In genomic region chr1:181284978-181285377, GRCh38 we compare ENCODE assay signal across 24 cellular contexts.
"Had no signal": no experiment of that assay in that cellular context is flagged by ENCODE, and none has a peak within 500 bp of the region (broad histone marks: within the 10 kb centered on the region; RNA-seq: fewer than 3 reads in every experiment).

No MANE protein-coding gene starts in this region.

- H3K4me3 Mint-ChIP-seq: mesothelial cell of epicardium; naive B cell; natural killer cell; stimulated activated naive B cell treated with anti-CD40 and anti-IgM and Interleukin-4, amounts not matched to agents 10 μg/mL and 1 μg/mL and 100 μg/mL, for 72 hours had no signal

- DNase-seq: islet precursor cell; left ventricle myocardium inferior; mesendoderm; naive B cell; natural killer cell; ovary; stimulated activated CD4-positive, alpha-beta T cell treated with anti-CD3 and anti-CD28 coated beads, Interleukin-12 subunit alpha, Interleukin-12 subunit beta, amount 100 ng/mL, for 4 hours; stimulated activated CD4-positive, alpha-beta T cell treated with anti-CD3 and anti-CD28 coated beads, Interleukin-15, amount 100 ng/mL, for 24 hours; stimulated activated CD4-positive, alpha-beta T cell treated with anti-CD3 and anti-CD28 coated beads, Interleukin-2, amount 100 ng/mL, for 24 hours; stimulated activated CD4-positive, alpha-beta T cell treated with anti-CD3 and anti-CD28 coated beads, Interleukin-4, amount 100 ng/mL, for 1 hour; stimulated activated naive B cell treated with anti-CD40 and anti-IgM and Interleukin-4, amounts not matched to agents 10 μg/mL and 1 μg/mL and 100 μg/mL, for 72 hours; stimulated activated naive CD8-positive, alpha-beta T cell treated with anti-CD3 and anti-CD28 coated beads, Interleukin-15, Interleukin-2, amounts not matched to agents 100 U/mL and 50 U/mL, for 24 hours; stomach; testis; thyroid gland; transverse colon; upper lobe of left lung had no signal

- H3K4me1 Mint-ChIP-seq: mesothelial cell of epicardium; naive B cell; natural killer cell; stimulated activated naive B cell treated with anti-CD40 and anti-IgM and Interleukin-4, amounts not matched to agents 10 μg/mL and 1 μg/mL and 100 μg/mL, for 72 hours had no signal

- H3K4me3 ChIP-seq: left ventricle myocardium inferior, lung, ovary, right atrium auricular region, skin epidermis, stomach, testis, thyroid gland, transverse colon, upper lobe of left lung, vagina had no signal

- ATAC-seq: natural killer cell; sciatic nerve; stimulated activated naive B cell treated with anti-CD40 and anti-IgM and Interleukin-4, amounts not matched to agents 10 μg/mL and 1 μg/mL and 100 μg/mL, for 72 hours; stimulated activated naive CD8-positive, alpha-beta T cell treated with anti-CD3 and anti-CD28 coated beads, Interleukin-15, Interleukin-2, amounts not matched to agents 100 U/mL and 50 U/mL, for 24 hours had no signal

- H3K36me3 Mint-ChIP-seq: mesothelial cell of epicardium had no signal

- H3K27ac Mint-ChIP-seq: mesothelial cell of epicardium; naive B cell; natural killer cell; progenitor cell of endocrine pancreas; stimulated activated naive B cell treated with anti-CD40 and anti-IgM and Interleukin-4, amounts not matched to agents 10 μg/mL and 1 μg/mL and 100 μg/mL, for 72 hours had no signal
